In the genomic region with DNA sequence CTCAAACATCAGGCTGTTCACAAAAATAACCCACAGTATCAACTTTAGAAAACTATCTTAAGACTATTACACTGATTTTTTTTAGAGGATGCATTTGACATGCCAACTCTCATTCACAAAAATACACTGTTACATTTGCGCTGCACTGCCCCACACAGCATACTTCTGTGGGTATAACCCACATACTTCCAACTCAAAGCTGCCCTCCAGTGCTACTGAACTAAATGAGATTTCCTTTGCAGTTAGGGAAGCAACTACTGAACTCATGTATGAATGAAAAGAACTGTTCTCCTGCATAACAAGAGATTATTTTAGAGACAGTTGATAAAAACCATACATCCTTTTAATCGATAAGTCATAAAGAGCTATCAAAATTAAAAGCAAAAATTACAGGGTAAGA, we compare ENCODE assay signal across 24 cellular contexts.
"Had no signal": no experiment of that assay in that cellular context is flagged by ENCODE, and none has a peak within 500 bp of the region (broad histone marks: within the 10 kb centered on the region; RNA-seq: fewer than 3 reads in every experiment).

No MANE protein-coding gene starts in this region.

- H3K36me3 ChIP-seq: brain microvascular endothelial cell, cardiac muscle cell, Peyer's patch, SJSA1 had no signal

- H3K27me3 ChIP-seq: brain microvascular endothelial cell, cardiac muscle cell, Peyer's patch, SJSA1 had no signal

- H3K4me1 ChIP-seq: Peyer's patch had no signal

- H3K9me3 ChIP-seq: Peyer's patch, SJSA1 had no signal

- H3K27ac ChIP-seq: brain microvascular endothelial cell, cardiac muscle cell, Peyer's patch, SJSA1 had no signal

- H3K4me3 ChIP-seq: cardiac muscle cell, Peyer's patch, SJSA1 had no signal

- DNase-seq: activated CD4-positive, alpha-beta memory T cell treated with anti-CD3 and anti-CD28 coated beads, Interleukin-2, amount 10 ng/mL, durations not matched to agents 7 days and 5 days; activated CD4-positive, alpha-beta T cell treated with anti-CD3 and anti-CD28 coated beads, Interleukin-2, amount 50 U/mL, for 1 hour; activated CD4-positive, CD25-positive, alpha-beta regulatory T cell treated with anti-CD3 and anti-CD28 coated beads, Interleukin-2, amount 50 U/mL, for 72 hours; activated gamma-delta T cell; activated naive CD4-positive, alpha-beta T cell treated with anti-CD3 and anti-CD28 coated beads for 36 hours; activated T-cell treated with anti-CD3 and anti-CD28 coated beads for 4 hours; activated T-cell treated with anti-CD3 and anti-CD28 coated beads, Interleukin-2, amount 50 U/mL, for 48 hours; brain microvascular endothelial cell; NCI-H1105 treated with DMSO at 0.1 percent for 48 hours; NCI-H146; NCI-H1930; NCI-H2107; NCI-H2171 treated with DMSO at 0.1 percent for 48 hours; NCI-H226; NCI-H526 treated with DMSO at 0.1 percent for 48 hours; NK-92 treated with Interleukin-12 subunit alpha and Interleukin-12 subunit beta, amount 100 ng/mL, for 24 hours; Peyer's patch; SHP77; T-helper 17 cell; T-helper 9 cell had no signal

- ATAC-seq: activated T-helper 17 cell treated with anti-CD3 and anti-CD28 coated beads, Interleukin-2, amount 50 U/mL, for 72 hours; T-helper 17 cell; WTC11 had no signal
